In the genomic region with DNA sequence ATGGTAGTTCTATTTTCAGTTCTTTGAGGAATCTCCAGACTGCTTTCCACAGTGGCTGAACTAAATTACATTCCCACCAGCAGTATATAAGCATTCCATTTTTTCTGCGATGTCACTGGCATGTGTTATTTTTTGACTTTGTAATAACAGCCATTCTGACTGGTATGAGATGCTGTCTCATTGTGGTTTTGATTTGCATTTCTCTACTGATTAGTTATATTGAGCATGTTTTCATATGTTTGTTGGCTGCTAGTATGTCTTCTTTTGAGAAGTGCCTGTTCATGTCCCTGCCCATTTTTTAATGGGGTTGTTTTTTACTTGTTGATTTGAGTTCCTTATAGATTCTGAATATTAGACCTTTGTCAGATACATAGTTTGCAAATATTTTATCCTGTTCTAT, we compare ENCODE assay signal across 33 cellular contexts.
A peak's percentile ranks its signal among the peaks of the same experiment; 100 is the strongest.
DNase-seq lines count a peak whose midpoint lies in the region; ATAC-seq, FAIRE-seq and TF ChIP-seq lines count a peak whose summit lies in the region.
"Had no signal": no experiment of that assay in that cellular context is flagged by ENCODE, and none has a peak within 500 bp of the region (broad histone marks: within the 10 kb centered on the region; RNA-seq: fewer than 3 reads in every experiment).

No MANE protein-coding gene starts in this region.

- no peak overlapping the region for H4K91ac ChIP-seq in IMR-90 (ENCODE audit: insufficient read depth, low read depth, low read length)

- no peak for TF ChIP-seq CTCF in IMR-90 (conservative IDR thresholded peaks at IDR 0.05; ENCODE audit: low read depth, low read length)
- TF ChIP-seq CTCF in endothelial cell of umbilical vein (IDR thresholded peaks at IDR 0.05; ENCODE audit: extremely low read depth in 1 of 2, insufficient read depth in 1 of 2, low read depth in 1 of 2, low read length in 2 of 2): no peak

- no peak overlapping the region for H2BK120ac ChIP-seq in IMR-90 (ENCODE audit: low read depth, low read length)

- no peak overlapping the region for H3K4ac ChIP-seq in IMR-90 (ENCODE audit: low read depth, low read length)

- H3K4me1 ChIP-seq in IMR-90 (ENCODE audit: control insufficient read depth, insufficient read depth, low read length) (no peaks in the 10 kb centered on the region; the same call in 1 of the 2 replicates), endothelial cell of umbilical vein (ENCODE audit: control insufficient read depth, extremely low read depth, insufficient read depth, low read length) (peaks cover 9% of the 10 kb centered on the region)
- H3K4me1 ChIP-seq: parathyroid adenoma, spleen, vagina had no signal

- H3K9ac ChIP-seq in IMR-90 (ENCODE audit: low read depth, low read length): no peak overlapping the region
- no peak overlapping the region for H3K9ac ChIP-seq in endothelial cell of umbilical vein (replicated peaks; ENCODE audit: extremely low read depth, insufficient read depth, low read length)
- H3K9ac ChIP-seq: parathyroid adenoma had no signal

- no peak overlapping the region for H3K27ac ChIP-seq in IMR-90 (ENCODE audit: insufficient read depth, low read length)
- no peak overlapping the region for H3K27ac ChIP-seq in endothelial cell of umbilical vein (ENCODE audit: insufficient read depth, low read depth, low read length)
- H3K27ac ChIP-seq: epithelial cell of prostate, gastroesophageal sphincter, HL-60, parathyroid adenoma, right atrium auricular region, spleen, testis, vagina had no signal

- peak; percentile 8 for FAIRE-seq in endothelial cell of umbilical vein (lab: Jason Lieb, UNC)
- FAIRE-seq: HepG2 had no signal

- BruUV-seq in IMR-90 (replicated peaks; lab: Mats Ljungman, UMichigan) (no TSS peak), endothelial cell of umbilical vein (replicated peaks; lab: Mats Ljungman, UMichigan) (no TSS peak)

- H3K4me3 ChIP-seq in IMR-90 (ENCODE audit: insufficient read depth, low read depth, low read length): no peak overlapping the region
- H3K4me3 ChIP-seq in endothelial cell of umbilical vein (replicated peaks in 1 of 3; ENCODE audit: insufficient read depth in 1 of 3, low read depth in 1 of 3, low read length in 3 of 3): no peak overlapping the region
- H3K4me3 ChIP-seq: gastroesophageal sphincter, right atrium auricular region, spleen, testis, vagina had no signal

- H3K14ac ChIP-seq in IMR-90 (replicated peaks; ENCODE audit: low read depth, low read length): no peak overlapping the region

- no CpG with 5 or more reads among the region's 1 CpG for WGBS in IMR-90 (ENCODE audit: extremely low coverage in 2 of 2, insufficient read length in 1 of 2), 2 experiments

- H2AK5ac ChIP-seq in IMR-90 (ENCODE audit: low read depth, low read length): no peak overlapping the region

- no peak overlapping the region for H4K5ac ChIP-seq in IMR-90 (ENCODE audit: low read depth, low read length)

- H3K9me3 ChIP-seq in IMR-90 (ENCODE audit: control insufficient read depth, insufficient read depth, low read length) (no peaks in the 10 kb centered on the region), endothelial cell of umbilical vein (replicated peaks; ENCODE audit: control insufficient read depth, insufficient read depth, low read length) (no peaks in the 10 kb centered on the region)
- H3K9me3 ChIP-seq: gastroesophageal sphincter, right atrium auricular region, testis, vagina had no signal

- CTCF ChIA-PET in IMR-90 (lab: Yijun Ruan, JAX): interaction anchor here (1.0 kb wide), 1 partner anchor 16 kb away, joined by 3 read pairs; no protein-coding TSS in a partner anchor
- CTCF ChIA-PET in endothelial cell of umbilical vein (lab: Charles Lee): no interaction called here

- peaks cover 9% of the 10 kb centered on the region for H3K36me3 Mint-ChIP-seq in activated T-helper 1 cell treated with anti-CD3 and anti-CD28 coated beads, Interleukin-12 subunit alpha, Interleukin-12 subunit beta, Interleukin-2, Interleukin-4 antibody, amounts not matched to agents 30 ng/mL and 10 ng/mL and 1 ng/mL, durations not matched to agents 14 hours and 24 hours and 36 hours (ENCODE audit: low read depth)
- H3K36me3 Mint-ChIP-seq: activated naive CD4-positive, alpha-beta T cell treated with anti-CD3 and anti-CD28 coated beads, Interleukin-2, amount 10 ng/mL, durations not matched to agents 7 days and 5 days; natural killer cell had no signal

- no peaks in the 10 kb centered on the region for H3K4me1 Mint-ChIP-seq in activated T-helper 1 cell treated with anti-CD3 and anti-CD28 coated beads, Interleukin-12 subunit alpha, Interleukin-12 subunit beta, Interleukin-2, Interleukin-4 antibody, amounts not matched to agents 30 ng/mL and 10 ng/mL and 1 ng/mL, durations not matched to agents 14 hours and 24 hours and 36 hours (ENCODE audit: low read depth)
- H3K4me1 Mint-ChIP-seq: activated naive CD4-positive, alpha-beta T cell treated with anti-CD3 and anti-CD28 coated beads, Interleukin-2, amount 10 ng/mL, durations not matched to agents 7 days and 5 days had no signal

- no peak overlapping the region for H3K56ac ChIP-seq in IMR-90 (ENCODE audit: extremely low read depth, insufficient read depth, low read length)

- intact Hi-C loops in IMR-90 (cut with micrococcal nuclease): no loop called here
- intact Hi-C loops in activated T-helper 1 cell treated with anti-CD3 and anti-CD28 coated beads, Interleukin-12 subunit alpha, Interleukin-12 subunit beta, Interleukin-2, Interleukin-4 antibody, amounts not matched to agents 30 ng/mL and 10 ng/mL and 1 ng/mL, durations not matched to agents 14 hours and 24 hours and 36 hours (cut with micrococcal nuclease): no loop called here
- intact Hi-C loops in endothelial cell of umbilical vein (cut with micrococcal nuclease): no loop called here

- DNase-seq in IMR-90 (peak; percentile 69), endothelial cell of umbilical vein (ENCODE audit: low read depth, low spot score) (no peak), non-pigmented ciliary epithelial cell (ENCODE audit: low read depth) (peak; percentile 26), AG08396 (ENCODE audit: low spot score) (no peak)
- no peak for DNase-seq in activated T-helper 1 cell treated with anti-CD3 and anti-CD28 coated beads, Interleukin-12 subunit alpha, Interleukin-12 subunit beta, Interleukin-2, Interleukin-4 antibody, amounts not matched to agents 30 ng/mL and 10 ng/mL and 1 ng/mL, durations not matched to agents 14 hours and 24 hours and 36 hours (ENCODE audit: low spot score)
- DNase-seq in stimulated activated naive CD4-positive, alpha-beta T cell treated with Interleukin-2 at 50 U/mL for 16 hours (lab: John Stamatoyannopoulos, UW): no peak
- DNase-seq: activated CD4-positive, alpha-beta T cell treated with anti-CD3 and anti-CD28 coated beads for 36 hours; activated naive CD4-positive, alpha-beta T cell treated with anti-CD3 and anti-CD28 coated beads, Interleukin-2, amount 10 ng/mL, durations not matched to agents 7 days and 5 days; activated T-cell treated with anti-CD3 and anti-CD28 coated beads, Interleukin-2, amount 50 U/mL, for 1 hour; anterior cingulate cortex; H9; hypothalamus; islet precursor cell; midbrain; natural killer cell; NCI-H1105 treated with DMSO at 0.1 percent for 48 hours; NCI-H446; SIG-M5; spleen; stimulated activated CD4-positive, alpha-beta T cell treated with anti-CD3 and anti-CD28 coated beads, Interleukin-4, amount 100 ng/mL, for 1 hour; stimulated activated naive B cell treated with anti-CD40 and anti-IgM and Interleukin-4, amounts not matched to agents 10 μg/mL and 1 μg/mL and 100 μg/mL, for 72 hours; T-helper 1 cell; testis had no signal

- no peak overlapping the region for H3K18ac ChIP-seq in IMR-90 (ENCODE audit: low read depth, low read length)

- no peak overlapping the region for H2AFZ ChIP-seq in IMR-90 (replicated peaks; ENCODE audit: low read length, poor library complexity)
- no peak overlapping the region for H2AFZ ChIP-seq in endothelial cell of umbilical vein (ENCODE audit: low read depth, low read length)
- H2AFZ ChIP-seq: parathyroid adenoma had no signal

- POLR2A ChIA-PET in IMR-90 (lab: Charles Lee; ENCODE audit: unreplicated experiment) (no interaction called here), endothelial cell of umbilical vein (lab: Charles Lee) (no interaction called here)

- H2BK15ac ChIP-seq in IMR-90 (ENCODE audit: low read depth, low read length): no peak overlapping the region

- H2BK20ac ChIP-seq in IMR-90 (ENCODE audit: low read depth, low read length): no peak overlapping the region

- H2BK5ac ChIP-seq in IMR-90 (ENCODE audit: low read depth, low read length, poor library complexity, severe bottlenecking): peak overlapping the region; percentile 39

- H3K4me3 Mint-ChIP-seq in activated T-helper 1 cell treated with anti-CD3 and anti-CD28 coated beads, Interleukin-12 subunit alpha, Interleukin-12 subunit beta, Interleukin-2, Interleukin-4 antibody, amounts not matched to agents 30 ng/mL and 10 ng/mL and 1 ng/mL, durations not matched to agents 14 hours and 24 hours and 36 hours: no peak overlapping the region
- H3K4me3 Mint-ChIP-seq: activated CD4-positive, alpha-beta T cell treated with anti-CD3 and anti-CD28 coated beads for 36 hours; activated naive CD4-positive, alpha-beta T cell treated with anti-CD3 and anti-CD28 coated beads, Interleukin-2, amount 10 ng/mL, durations not matched to agents 7 days and 5 days; CD14-positive monocyte; central memory CD8-positive, alpha-beta T cell; H9; natural killer cell; stimulated activated naive B cell treated with anti-CD40 and anti-IgM and Interleukin-4, amounts not matched to agents 10 μg/mL and 1 μg/mL and 100 μg/mL, for 72 hours had no signal

- no peaks in the 10 kb centered on the region for H3K27me3 ChIP-seq in IMR-90 (ENCODE audit: control insufficient read depth, insufficient read depth, low read length)
- no peaks in the 10 kb centered on the region for H3K27me3 ChIP-seq in endothelial cell of umbilical vein (ENCODE audit: control insufficient read depth in 2 of 2, insufficient read depth in 2 of 2, low read length in 2 of 2)
- H3K27me3 ChIP-seq: gastroesophageal sphincter, right atrium auricular region, spleen, testis, vagina had no signal

- H3K79me2 ChIP-seq in endothelial cell of umbilical vein (ENCODE audit: control insufficient read depth, insufficient read depth, low read length): peaks cover 6% of the 10 kb centered on the region
- H3K79me2 ChIP-seq: parathyroid adenoma had no signal

- no peak overlapping the region for H4K8ac ChIP-seq in IMR-90 (ENCODE audit: low read depth in 2 of 2, low read length in 2 of 2)

- H2AK9ac ChIP-seq in IMR-90 (replicated peaks; ENCODE audit: low read depth, low read length, poor library complexity): no peak overlapping the region

- H4K20me1 ChIP-seq in IMR-90 (ENCODE audit: insufficient read depth, low read length) (no peaks in the 10 kb centered on the region), endothelial cell of umbilical vein (replicated peaks; ENCODE audit: control insufficient read depth, extremely low read depth, insufficient read depth, low read length) (no peaks in the 10 kb centered on the region)

- H3K4me2 ChIP-seq in IMR-90 (ENCODE audit: low read depth, low read length) (no peak overlapping the region), endothelial cell of umbilical vein (ENCODE audit: insufficient read depth, low read length) (no peak overlapping the region)

- no peaks in the 10 kb centered on the region for H3K27me3 Mint-ChIP-seq in activated T-helper 1 cell treated with anti-CD3 and anti-CD28 coated beads, Interleukin-12 subunit alpha, Interleukin-12 subunit beta, Interleukin-2, Interleukin-4 antibody, amounts not matched to agents 30 ng/mL and 10 ng/mL and 1 ng/mL, durations not matched to agents 14 hours and 24 hours and 36 hours (ENCODE audit: insufficient read depth)
- H3K27me3 Mint-ChIP-seq: activated CD4-positive, alpha-beta T cell treated with anti-CD3 and anti-CD28 coated beads for 36 hours; activated naive CD4-positive, alpha-beta T cell treated with anti-CD3 and anti-CD28 coated beads, Interleukin-2, amount 10 ng/mL, durations not matched to agents 7 days and 5 days; central memory CD8-positive, alpha-beta T cell; stimulated activated naive B cell treated with anti-CD40 and anti-IgM and Interleukin-4, amounts not matched to agents 10 μg/mL and 1 μg/mL and 100 μg/mL, for 72 hours had no signal

- H3K27ac Mint-ChIP-seq in activated T-helper 1 cell treated with anti-CD3 and anti-CD28 coated beads, Interleukin-12 subunit alpha, Interleukin-12 subunit beta, Interleukin-2, Interleukin-4 antibody, amounts not matched to agents 30 ng/mL and 10 ng/mL and 1 ng/mL, durations not matched to agents 14 hours and 24 hours and 36 hours: peak overlapping the region; percentile 18
- H3K27ac Mint-ChIP-seq: activated CD4-positive, alpha-beta T cell treated with anti-CD3 and anti-CD28 coated beads for 36 hours; activated naive CD4-positive, alpha-beta T cell treated with anti-CD3 and anti-CD28 coated beads, Interleukin-2, amount 10 ng/mL, durations not matched to agents 7 days and 5 days; H9; natural killer cell; stimulated activated naive B cell treated with anti-CD40 and anti-IgM and Interleukin-4, amounts not matched to agents 10 μg/mL and 1 μg/mL and 100 μg/mL, for 72 hours had no signal

- H3K36me3 ChIP-seq in IMR-90 (ENCODE audit: control insufficient read depth, insufficient read depth, low read length) (no peaks in the 10 kb centered on the region), endothelial cell of umbilical vein (ENCODE audit: control insufficient read depth in 2 of 2, extremely low read depth in 1 of 2, insufficient read depth in 2 of 2, low read length in 2 of 2) (no peaks in the 10 kb centered on the region)
- H3K36me3 ChIP-seq: gastroesophageal sphincter, right atrium auricular region, vagina had no signal

- ATAC-seq in IMR-90 (ENCODE audit: low read depth) (peak; percentile 80), HG03460 (IDR thresholded peaks at IDR 0.05; ENCODE audit: unreplicated experiment) (no peak)
- ATAC-seq: activated CD4-positive, alpha-beta T cell treated with anti-CD3 and anti-CD28 coated beads for 36 hours; gastroesophageal sphincter; HepG2; natural killer cell; stimulated activated naive B cell treated with anti-CD40 and anti-IgM and Interleukin-4, amounts not matched to agents 10 μg/mL and 1 μg/mL and 100 μg/mL, for 72 hours had no signal

- no peak overlapping the region for H3K23ac ChIP-seq in IMR-90 (ENCODE audit: low read depth, low read length)

- in situ Hi-C loops in IMR-90 (cut with MboI; ENCODE audit: low sequenced_read_pairs): no loop called here

- dilution Hi-C loops in IMR-90 (cut with HindIII; ENCODE audit: low sequenced_read_pairs, unreplicated experiment): no loop called here
- dilution Hi-C loops in endothelial cell of umbilical vein (cut with MboI; ENCODE audit: extremely low pct_ligation_motif_present, low sequenced_read_pairs): no loop called here

- H3K79me1 ChIP-seq in IMR-90 (ENCODE audit: low read depth in 1 of 2, low read length in 2 of 2): peaks cover 22 to 29% of the 10 kb centered on the region in 2 experiments

- TF ChIP-seq POLR2A in IMR-90 (IDR thresholded peaks at IDR 0.05; ENCODE audit: low read depth, low read length): no peak
- no peak for TF ChIP-seq POLR2A in endothelial cell of umbilical vein (IDR thresholded peaks at IDR 0.05; ENCODE audit: low read depth, low read length)

- TF ChIP-seq RAD21 in IMR-90 (IDR thresholded peaks at IDR 0.05; ENCODE audit: low read length): no peak

- no peaks in the 10 kb centered on the region for H3K9me3 Mint-ChIP-seq in activated T-helper 1 cell treated with anti-CD3 and anti-CD28 coated beads, Interleukin-12 subunit alpha, Interleukin-12 subunit beta, Interleukin-2, Interleukin-4 antibody, amounts not matched to agents 30 ng/mL and 10 ng/mL and 1 ng/mL, durations not matched to agents 14 hours and 24 hours and 36 hours
- H3K9me3 Mint-ChIP-seq: activated naive CD4-positive, alpha-beta T cell treated with anti-CD3 and anti-CD28 coated beads, Interleukin-2, amount 10 ng/mL, durations not matched to agents 7 days and 5 days; central memory CD8-positive, alpha-beta T cell; natural killer cell had no signal

- no peaks in the 10 kb centered on the region; the same call in 1 of the 2 replicates for H3K9me1 ChIP-seq in IMR-90 (ENCODE audit: insufficient read depth, low read length)
- no peaks in the 10 kb centered on the region for H3K9me1 ChIP-seq in endothelial cell of umbilical vein (replicated peaks; ENCODE audit: control insufficient read depth, extremely low read depth, insufficient read depth, low read length)

Comparison
In these comparisons a context has a peak if more than half of its experiments do, and no peak if none do; other contexts are left out.
1. DNase-seq: peak in IMR-90 (single experiment) and non-pigmented ciliary epithelial cell (single experiment); none in activated T-helper 1 cell treated with anti-CD3 and anti-CD28 coated beads, Interleukin-12 subunit alpha, Interleukin-12 subunit beta, Interleukin-2, Interleukin-4 antibody, amounts not matched to agents 30 ng/mL and 10 ng/mL and 1 ng/mL, durations not matched to agents 14 hours and 24 hours and 36 hours (single experiment), endothelial cell of umbilical vein (single experiment), AG08396 (single experiment) and stimulated activated naive CD4-positive, alpha-beta T cell treated with Interleukin-2 at 50 U/mL for 16 hours (single experiment).